9 cellular contexts compared by ENCODE assay signal in the genomic region with DNA sequence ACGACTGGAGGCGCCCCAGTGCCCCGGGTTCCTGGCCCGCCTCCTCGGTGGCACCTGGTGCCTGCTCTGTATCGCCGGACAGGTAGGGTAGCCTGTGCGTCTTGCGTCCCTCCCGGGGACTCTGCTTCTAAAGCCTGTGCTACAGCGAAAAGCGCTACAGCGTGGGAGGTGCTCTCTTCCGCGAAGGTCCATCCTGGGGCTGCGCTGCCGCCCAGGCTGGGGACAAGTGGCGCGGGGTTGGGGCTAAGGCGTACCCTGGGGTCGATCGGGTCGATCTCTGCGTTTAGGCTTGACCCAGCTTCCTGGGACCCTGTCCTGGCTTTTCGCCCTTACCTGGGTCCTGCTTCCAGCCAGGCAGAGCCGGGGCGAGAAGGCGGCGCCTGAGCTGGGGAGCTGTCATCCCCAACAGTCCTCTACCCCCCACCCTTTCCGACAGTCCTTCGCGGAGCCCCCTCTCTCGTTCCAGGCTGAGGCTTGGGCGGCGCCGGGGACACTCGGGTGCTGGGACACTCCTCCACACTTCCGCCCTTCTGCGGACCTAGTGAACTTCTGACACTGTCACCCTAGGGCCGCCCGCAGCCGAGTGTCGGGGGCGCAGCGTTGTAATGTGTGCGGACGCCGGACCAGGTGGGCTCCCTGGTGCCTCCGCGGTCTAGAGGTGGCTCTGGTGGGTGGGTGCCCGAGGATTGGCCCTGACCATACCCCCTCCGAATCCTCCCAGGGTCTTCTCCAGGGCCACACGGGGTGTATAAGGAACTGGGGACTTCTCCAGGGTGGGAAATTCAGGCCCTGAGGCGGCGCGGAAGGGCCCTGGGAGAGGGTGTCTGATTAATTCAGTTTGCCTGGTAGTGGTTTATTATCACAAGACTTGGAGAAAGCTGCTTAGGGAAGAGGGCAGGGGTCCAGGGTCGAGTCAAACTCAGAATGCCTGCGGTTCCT.
A peak's percentile ranks its signal among the peaks of the same experiment; 100 is the strongest.
DNase-seq lines count a peak whose midpoint lies in the region; ATAC-seq, FAIRE-seq and TF ChIP-seq lines count a peak whose summit lies in the region.
"Had no signal": no experiment of that assay in that cellular context is flagged by ENCODE, and none has a peak within 500 bp of the region (broad histone marks: within the 10 kb centered on the region; RNA-seq: fewer than 3 reads in every experiment).

No MANE protein-coding gene starts in this region.

- TF ChIP-seq CTCF in endothelial cell (IDR thresholded peaks at IDR 0.05; ENCODE audit: unreplicated experiment) (no peak), adrenal gland (IDR thresholded peaks at IDR 0.05) (no peak)

- peaks cover 5% of the 10 kb centered on the region for H3K36me3 Mint-ChIP-seq in endothelial cell (ENCODE audit: low read depth, unreplicated experiment)
- H3K36me3 Mint-ChIP-seq in activated CD4-positive, alpha-beta T cell treated with anti-CD3 and anti-CD28 coated beads for 36 hours (ENCODE audit: low read depth): no peaks in the 10 kb centered on the region

- H3K4me3 ChIP-seq in HUES48 (ENCODE audit: low read depth, low read length) (peak overlapping the region; percentile 62), mesenchymal stem cell (ENCODE audit: insufficient read depth in 1 of 2, low read depth in 1 of 2, low read length in 2 of 2) (peak overlapping the region; percentile 18 to 42), stomach smooth muscle (ENCODE audit: low read length in 2 of 2) (peak overlapping the region; percentile 73 to 81), adrenal gland (no peak overlapping the region)

- intact Hi-C loops in activated CD4-positive, alpha-beta T cell treated with anti-CD3 and anti-CD28 coated beads for 36 hours (cut with DNase I, micrococcal nuclease): no loop called here
- intact Hi-C loops in adrenal gland (cut with DNase I): no loop called here

- H3K27ac ChIP-seq in HUES48 (ENCODE audit: low read depth, low read length) (no peak overlapping the region), mesenchymal stem cell (ENCODE audit: low read length, poor library complexity, severe bottlenecking) (no peak overlapping the region), stomach smooth muscle (ENCODE audit: low read length) (peak overlapping the region; percentile 46), adrenal gland (no peak overlapping the region)

- H3K23ac ChIP-seq in mesenchymal stem cell (ENCODE audit: low read length in 2 of 2): no peak overlapping the region

- no peak overlapping the region for H3K14ac ChIP-seq in mesenchymal stem cell (ENCODE audit: low read length in 2 of 2)

- CTCF ChIA-PET in activated CD4-positive, alpha-beta T cell treated with anti-CD3 and anti-CD28 coated beads for 36 hours (lab: Charles Lee): no interaction called here

- H3K4ac ChIP-seq in mesenchymal stem cell (ENCODE audit: low read depth in 1 of 2, low read length in 2 of 2): no peak overlapping the region

- H3K18ac ChIP-seq in mesenchymal stem cell (ENCODE audit: low read depth in 1 of 2, low read length in 2 of 2): no peak overlapping the region

- 11% methylated on average over 58 of the region's 58 CpGs for WGBS in mesenchymal stem cell
- 7 to 21% (median 8%) methylated on average over 9 to 58 of the region's 58 CpGs for WGBS in adrenal gland, 4 donors

- no peak for DNase-seq in endothelial cell (ENCODE audit: low spot score)
- DNase-seq in mesenchymal stem cell: no peak
- DNase-seq in activated CD4-positive, alpha-beta T cell treated with anti-CD3 and anti-CD28 coated beads for 36 hours: no peak
- DNase-seq in GM19239 (ENCODE audit: insufficient read length, low spot score): no peak
- DNase-seq in adrenal gland: no peak
- DNase-seq: NCI-H2227 treated with DMSO at 0.1 percent for 48 hours had no signal

- peak overlapping the region; percentile 61 for H3K4me2 ChIP-seq in mesenchymal stem cell (ENCODE audit: low read length, poor library complexity, severe bottlenecking)

- H3K27me3 Mint-ChIP-seq in endothelial cell (ENCODE audit: unreplicated experiment): peaks cover 20% of the 10 kb centered on the region
- H3K27me3 Mint-ChIP-seq in activated CD4-positive, alpha-beta T cell treated with anti-CD3 and anti-CD28 coated beads for 36 hours: peaks cover 24% of the 10 kb centered on the region

- 0 out of 2 replicates have a peak, but pooled peaks cover 5% of the 10 kb centered on the region for H3K4me1 ChIP-seq in HUES48 (ENCODE audit: control insufficient read depth, insufficient read depth, low read length)
- H3K4me1 ChIP-seq in mesenchymal stem cell (ENCODE audit: control insufficient read depth, insufficient read depth, low read depth, low read length): peaks cover 13% of the 10 kb centered on the region
- peaks cover 12% of the 10 kb centered on the region for H3K4me1 ChIP-seq in stomach smooth muscle (ENCODE audit: control insufficient read depth, insufficient read depth, low read length)
- no peaks in the 10 kb centered on the region for H3K4me1 ChIP-seq in adrenal gland (replicated peaks in 1 of 2)

- H3K27me3 ChIP-seq in HUES48 (ENCODE audit: control insufficient read depth, insufficient read depth, low read length): peaks cover 64% of the 10 kb centered on the region
- H3K27me3 ChIP-seq in mesenchymal stem cell (ENCODE audit: control insufficient read depth in 1 of 2, insufficient read depth in 1 of 2, low read length in 2 of 2): peaks cover 56 to 63% of the 10 kb centered on the region in 2 experiments
- peaks cover 0 to 14% of the 10 kb centered on the region in 2 donors for H3K27me3 ChIP-seq in stomach smooth muscle (ENCODE audit: control insufficient read depth in 1 of 2, insufficient read depth in 2 of 2, low read length in 2 of 2)
- peaks cover 25% of the 10 kb centered on the region for H3K27me3 ChIP-seq in adrenal gland

- peak overlapping the region; percentile 52 for H3K4me3 Mint-ChIP-seq in endothelial cell (ENCODE audit: unreplicated experiment)
- H3K4me3 Mint-ChIP-seq in activated CD4-positive, alpha-beta T cell treated with anti-CD3 and anti-CD28 coated beads for 36 hours: no peak overlapping the region

- H3K36me3 ChIP-seq in HUES48 (ENCODE audit: control insufficient read depth, insufficient read depth, low read length) (no peaks in the 10 kb centered on the region), mesenchymal stem cell (ENCODE audit: control insufficient read depth in 1 of 2, insufficient read depth in 2 of 2, low read depth in 1 of 2, low read length in 2 of 2) (no peaks in the 10 kb centered on the region), stomach smooth muscle (ENCODE audit: control insufficient read depth in 2 of 2, insufficient read depth in 2 of 2, low read length in 2 of 2) (no peaks in the 10 kb centered on the region), adrenal gland (replicated peaks in 1 of 2) (no peaks in the 10 kb centered on the region)

- peaks cover 3% of the 10 kb centered on the region for H3K4me1 Mint-ChIP-seq in endothelial cell (ENCODE audit: unreplicated experiment)
- no peaks in the 10 kb centered on the region for H3K4me1 Mint-ChIP-seq in activated CD4-positive, alpha-beta T cell treated with anti-CD3 and anti-CD28 coated beads for 36 hours

- no peak overlapping the region for H4K91ac ChIP-seq in mesenchymal stem cell (ENCODE audit: low read length)

- no peak overlapping the region for H2BK5ac ChIP-seq in mesenchymal stem cell (ENCODE audit: low read depth, low read length, poor library complexity, severe bottlenecking)

- H3K9ac ChIP-seq in HUES48 (ENCODE audit: low read depth, low read length) (no peak overlapping the region), mesenchymal stem cell (ENCODE audit: low read length) (no peak overlapping the region), stomach smooth muscle (ENCODE audit: low read length in 2 of 2) (peak overlapping the region in 1 of 2 donors; percentile 70)

- no peak overlapping the region for H3K27ac Mint-ChIP-seq in endothelial cell (ENCODE audit: unreplicated experiment)
- no peak overlapping the region for H3K27ac Mint-ChIP-seq in activated CD4-positive, alpha-beta T cell treated with anti-CD3 and anti-CD28 coated beads for 36 hours

- no peak overlapping the region for H2AFZ ChIP-seq in mesenchymal stem cell (ENCODE audit: low read depth, low read length)

- H2BK15ac ChIP-seq in mesenchymal stem cell (ENCODE audit: low read depth, poor library complexity, severe bottlenecking): no peak overlapping the region

- POLR2A ChIA-PET in activated CD4-positive, alpha-beta T cell treated with anti-CD3 and anti-CD28 coated beads for 36 hours (lab: Charles Lee): no interaction called here

- H2AK5ac ChIP-seq in mesenchymal stem cell (ENCODE audit: low read length, severe bottlenecking): no peak overlapping the region

- no peaks in the 10 kb centered on the region for H3K9me3 ChIP-seq in HUES48 (ENCODE audit: control insufficient read depth, insufficient read depth, low read length)
- H3K9me3 ChIP-seq in mesenchymal stem cell (ENCODE audit: control insufficient read depth, low read length): no peaks in the 10 kb centered on the region
- no peaks in the 10 kb centered on the region for H3K9me3 ChIP-seq in stomach smooth muscle (ENCODE audit: control insufficient read depth in 2 of 2, low read length in 2 of 2)
- no peaks in the 10 kb centered on the region for H3K9me3 ChIP-seq in adrenal gland (replicated peaks in 1 of 3)

- ATAC-seq in activated CD4-positive, alpha-beta T cell treated with anti-CD3 and anti-CD28 coated beads for 36 hours: no peak
- no peak for ATAC-seq in HG02642 (IDR thresholded peaks at IDR 0.05; ENCODE audit: poor library complexity, unreplicated experiment)

- H3K79me1 ChIP-seq in mesenchymal stem cell (replicated peaks; ENCODE audit: low read length, poor library complexity, severe bottlenecking): no peaks in the 10 kb centered on the region

- FAIRE-seq in GM19239 (lab: Jason Lieb, UNC): no peak

- TF ChIP-seq POLR2A in adrenal gland (IDR thresholded peaks at IDR 0.05): no peak

- H2BK12ac ChIP-seq in mesenchymal stem cell (ENCODE audit: low read length in 2 of 2): no peak overlapping the region

- no peak overlapping the region for H2BK120ac ChIP-seq in mesenchymal stem cell (ENCODE audit: low read depth, low read length)

- no peak overlapping the region for H4K8ac ChIP-seq in mesenchymal stem cell (ENCODE audit: low read length)

- H3K9me3 Mint-ChIP-seq in endothelial cell (ENCODE audit: unreplicated experiment): peaks cover 5% of the 10 kb centered on the region
- peaks cover 1% of the 10 kb centered on the region for H3K9me3 Mint-ChIP-seq in activated CD4-positive, alpha-beta T cell treated with anti-CD3 and anti-CD28 coated beads for 36 hours (ENCODE audit: low read depth)

Comparison
In these comparisons a context has a peak if more than half of its experiments do, and no peak if none do; other contexts are left out.
1. H3K4me3 ChIP-seq: peak in HUES48 (single experiment), mesenchymal stem cell (2 of 2) and stomach smooth muscle (2 of 2); none in adrenal gland (0 of 4).